Comparison of ENCODE assay signal across 14 cellular contexts in the genomic region with DNA sequence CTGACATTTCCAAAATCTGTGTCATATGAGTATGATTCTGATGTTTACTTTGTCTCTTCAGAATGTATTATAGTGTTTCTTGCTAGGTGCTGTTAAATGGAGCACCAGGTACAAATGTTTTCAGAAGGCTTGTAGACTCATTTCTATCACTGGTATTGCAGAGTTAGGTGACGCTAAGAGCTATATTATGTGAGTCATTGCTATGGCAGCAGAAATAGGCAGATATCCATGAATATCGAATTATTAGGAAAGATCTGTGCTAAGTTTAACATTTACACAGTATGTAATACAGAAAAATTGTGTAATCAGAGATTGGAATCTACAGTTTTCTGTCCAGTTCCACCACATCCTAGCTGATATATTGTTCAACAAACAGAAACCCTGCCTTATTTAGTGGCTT.
DNase-seq lines count a peak whose midpoint lies in the region; TF ChIP-seq lines count a peak whose summit lies in the region.
"Had no signal": no experiment of that assay in that cellular context is flagged by ENCODE, and none has a peak within 500 bp of the region (broad histone marks: within the 10 kb centered on the region; RNA-seq: fewer than 3 reads in every experiment).

No MANE protein-coding gene starts in this region.

- no peak for TF ChIP-seq CTCF in HFFc6 (IDR thresholded peaks at IDR 0.05)
- TF ChIP-seq CTCF in fibroblast of the aortic adventitia (IDR thresholded peaks at IDR 0.05; ENCODE audit: insufficient read depth, low read length) = no peak
- no peak for TF ChIP-seq CTCF in hepatocyte (IDR thresholded peaks at IDR 0.05; ENCODE audit: poor library complexity)

- H3K9ac ChIP-seq in adipocyte (ENCODE audit: low read length) = no peak overlapping the region

- H3K4me3 ChIP-seq in adipocyte (ENCODE audit: low read length) (no peak overlapping the region), fibroblast of the aortic adventitia (ENCODE audit: low read depth, low read length) (no peak overlapping the region), hepatocyte (no peak overlapping the region)

- H3K27me3 ChIP-seq in adipocyte (replicated peaks; ENCODE audit: control insufficient read depth, insufficient read depth, low read length) = no peaks in the 10 kb centered on the region
- no peaks in the 10 kb centered on the region for H3K27me3 ChIP-seq in hepatocyte
- H3K27me3 ChIP-seq: BE2C had no signal

- no peaks in the 10 kb centered on the region for H3K9me3 ChIP-seq in adipocyte (ENCODE audit: control insufficient read depth, low read length)
- no peaks in the 10 kb centered on the region for H3K9me3 ChIP-seq in hepatocyte (ENCODE audit: low read depth)
- H3K9me3 ChIP-seq: BE2C had no signal

- H3K27ac ChIP-seq in hepatocyte = no peak overlapping the region
- H3K27ac ChIP-seq: C4-2B had no signal

- no peak overlapping the region for H3K4me2 ChIP-seq in hepatocyte

- no peaks in the 10 kb centered on the region for H3K79me2 ChIP-seq in hepatocyte

- no peaks in the 10 kb centered on the region for H3K36me3 ChIP-seq in adipocyte (ENCODE audit: control insufficient read depth, insufficient read depth, low read length, severe bottlenecking)
- no peaks in the 10 kb centered on the region for H3K36me3 ChIP-seq in hepatocyte (replicated peaks; ENCODE audit: insufficient read depth, low read depth)
- H3K36me3 ChIP-seq: BE2C had no signal

- H4K20me1 ChIP-seq in hepatocyte (ENCODE audit: insufficient read depth, poor library complexity, severe bottlenecking) = no peaks in the 10 kb centered on the region

- peaks cover 70% of the 10 kb centered on the region for H3K4me1 Mint-ChIP-seq in HFFc6 (ENCODE audit: low read depth)
- H3K4me1 Mint-ChIP-seq: CD4-positive, alpha-beta memory T cell; IgD-negative memory B cell had no signal

- DNase-seq in EL (peak; percentile 34), HFFc6 (peak; percentile 17), adipocyte (ENCODE audit: low read depth) (peak; percentile 45), fibroblast of the aortic adventitia (ENCODE audit: low read depth) (peak; percentile 9), NCI-H2196 (lab: John Stamatoyannopoulos, UW; ENCODE audit: unreplicated experiment) (no peak), 8988T (no peak), hepatocyte (ENCODE audit: low spot score) (no peak)
- DNase-seq in activated effector memory CD4-positive, alpha-beta T cell treated with Interleukin-2 at 50 U/mL for 16 hours = no peak
- DNase-seq: BE2C; CD4-positive, alpha-beta memory T cell; DMS79; GF-D8 had no signal

- no peaks in the 10 kb centered on the region for H3K27me3 Mint-ChIP-seq in HFFc6 (ENCODE audit: insufficient read depth)
- H3K27me3 Mint-ChIP-seq: CD4-positive, alpha-beta memory T cell; IgD-negative memory B cell had no signal

- no peaks in the 10 kb centered on the region for H3K9me3 Mint-ChIP-seq in HFFc6

- peak overlapping the region; percentile 1; the same call in 1 of the 2 replicates for H3K27ac Mint-ChIP-seq in HFFc6
- H3K27ac Mint-ChIP-seq: CD4-positive, alpha-beta memory T cell; IgD-negative memory B cell had no signal

- H3K9me2 ChIP-seq in hepatocyte (replicated peaks; ENCODE audit: insufficient read depth) = no peaks in the 10 kb centered on the region

- H3K36me3 Mint-ChIP-seq in HFFc6 (ENCODE audit: low read depth) = no peaks in the 10 kb centered on the region; the same call in 1 of the 2 replicates
- H3K36me3 Mint-ChIP-seq: CD4-positive, alpha-beta memory T cell; IgD-negative memory B cell had no signal

- H3K4me1 ChIP-seq in adipocyte (ENCODE audit: control insufficient read depth, insufficient read depth, low read length) (peaks cover 8% of the 10 kb centered on the region), hepatocyte (ENCODE audit: insufficient read depth) (no peaks in the 10 kb centered on the region)
- H3K4me1 ChIP-seq: BE2C had no signal

- 88% methylated on average over 2 of the region's 2 CpGs for WGBS in hepatocyte (ENCODE audit: low lambda C conversion rate, missing lambda C conversion rate)

- H3K4me3 Mint-ChIP-seq in HFFc6 = peak overlapping the region; percentile 65; the same call in 1 of the 2 replicates
- H3K4me3 Mint-ChIP-seq: CD4-positive, alpha-beta memory T cell; IgD-negative memory B cell had no signal

- no peak overlapping the region for H2AFZ ChIP-seq in hepatocyte

Comparison
In these comparisons a context has a peak if more than half of its experiments do, and no peak if none do; other contexts are left out.
1. DNase-seq: peak in EL (single experiment), HFFc6 (single experiment), adipocyte (single experiment) and fibroblast of the aortic adventitia (single experiment); none in NCI-H2196 (single experiment), 8988T (single experiment), activated effector memory CD4-positive, alpha-beta T cell treated with Interleukin-2 at 50 U/mL for 16 hours (single experiment) and hepatocyte (single experiment).